ENCODE assay signal across 8 cellular contexts in genomic region chr16:46688657-46689491, GRCh38. TPM values are rescaled to one million over a fixed set of nuclear protein-coding genes. Genes with fewer than 3 reads are reported as not detected.
DNase-seq lines count a peak whose midpoint lies in the region; ATAC-seq and TF ChIP-seq lines count a peak whose summit lies in the region.

VPS35 (minus strand) TSS chr16:46689178; CDS start chr16:46689133, 45 bp downstream.

- H3K27me3 ChIP-seq in mucosa of rectum (ENCODE audit: control insufficient read depth in 2 of 2, insufficient read depth in 2 of 2, low read length in 2 of 2): no peaks in the 10 kb centered on the region

- peaks cover 3% of the 10 kb centered on the region for H3K36me3 Mint-ChIP-seq in IgD-negative memory B cell

- no peaks in the 10 kb centered on the region for H3K9me3 ChIP-seq in mucosa of rectum (ENCODE audit: control insufficient read depth in 2 of 2, low read length in 2 of 2)

- H3K4me3 ChIP-seq in epithelial cell of proximal tubule (ENCODE audit: low read depth, low read length) (peak within 1 kb of the TSS; percentile 91), mucosa of rectum (ENCODE audit: low read length in 2 of 2) (peak within 1 kb of the TSS; percentile 99)

- peak within 1 kb of the TSS; percentile 84 to 97 for H3K9ac ChIP-seq in mucosa of rectum (ENCODE audit: low read depth in 1 of 2, low read length in 2 of 2)

- no peak within 1 kb of the TSS for H3K4me3 Mint-ChIP-seq in IgD-negative memory B cell

- no peaks in the 10 kb centered on the region for H3K27me3 Mint-ChIP-seq in IgD-negative memory B cell

- DNase-seq in DMS153 (lab: John Stamatoyannopoulos, UW) (peak; percentile 87), OCI-M1 (lab: John Stamatoyannopoulos, UW) (peak; percentile 97), activated T-cell treated with anti-CD3 and anti-CD28 coated beads for 4 hours (peak; percentile 100), epithelial cell of proximal tubule (ENCODE audit: low read depth) (peak; percentile 88)
- DNase-seq in stimulated activated CD8-positive, alpha-beta memory T cell treated with anti-CD3 and anti-CD28 coated beads, Interleukin-4, amount 100 ng/mL, for 48 hours: peak; percentile 100

- peak within 1 kb of the TSS; percentile 98 to 99 for H3K27ac ChIP-seq in mucosa of rectum (ENCODE audit: low read depth in 2 of 2, low read length in 2 of 2)

- no peaks in the 10 kb centered on the region for H3K36me3 ChIP-seq in mucosa of rectum (ENCODE audit: control insufficient read depth in 2 of 2, insufficient read depth in 2 of 2, low read length in 2 of 2)

- H3K4me1 Mint-ChIP-seq in IgD-negative memory B cell: peaks cover 35 to 49% (median 41%) of the 10 kb centered on the region in 3 donors

- peaks cover 26% of the 10 kb centered on the region in 2 donors for H3K4me1 ChIP-seq in mucosa of rectum (ENCODE audit: control insufficient read depth in 2 of 2, insufficient read depth in 2 of 2, low read length in 2 of 2)

- TF ChIP-seq CTCF in epithelial cell of proximal tubule (conservative IDR thresholded peaks at IDR 0.05; ENCODE audit: low read depth, low read length): peak; percentile 37

- peak; percentile 79 for ATAC-seq in GM21529 (IDR thresholded peaks at IDR 0.05; ENCODE audit: unreplicated experiment)

- peak within 1 kb of the TSS in 1 of 3 donors; percentile 92 for H3K27ac Mint-ChIP-seq in IgD-negative memory B cell

- H3K9me3 Mint-ChIP-seq in IgD-negative memory B cell: no peaks in the 10 kb centered on the region

RNA-seq across cellular contexts. Expression of gene VPS35, which starts in this region (rescaled TPM):
- 81.9 TPM for polyA plus RNA-seq in IgD-negative memory B cell
- 112 and 131 TPM in 2 replicates for total RNA-seq in epithelial cell of proximal tubule

Comparison
In these comparisons a context has a peak if more than half of its experiments do, and no peak if none do; other contexts are left out.
1. Peak in every context shown above with its lines: DNase-seq, ATAC-seq, H3K4me3 ChIP-seq and H3K27ac ChIP-seq.